ENCODE assay signal across 1 cellular context in genomic region chr22:22784249-22785039, GRCh38.
TF ChIP-seq lines count a peak whose summit lies in the region.

No MANE protein-coding gene starts in this region.

TF ChIP-seq in WTC11, 78 proteins besides CTCF, POLR2A, EP300 and RAD21 (continued from another document):
- TF ChIP-seq, protein P1, sequence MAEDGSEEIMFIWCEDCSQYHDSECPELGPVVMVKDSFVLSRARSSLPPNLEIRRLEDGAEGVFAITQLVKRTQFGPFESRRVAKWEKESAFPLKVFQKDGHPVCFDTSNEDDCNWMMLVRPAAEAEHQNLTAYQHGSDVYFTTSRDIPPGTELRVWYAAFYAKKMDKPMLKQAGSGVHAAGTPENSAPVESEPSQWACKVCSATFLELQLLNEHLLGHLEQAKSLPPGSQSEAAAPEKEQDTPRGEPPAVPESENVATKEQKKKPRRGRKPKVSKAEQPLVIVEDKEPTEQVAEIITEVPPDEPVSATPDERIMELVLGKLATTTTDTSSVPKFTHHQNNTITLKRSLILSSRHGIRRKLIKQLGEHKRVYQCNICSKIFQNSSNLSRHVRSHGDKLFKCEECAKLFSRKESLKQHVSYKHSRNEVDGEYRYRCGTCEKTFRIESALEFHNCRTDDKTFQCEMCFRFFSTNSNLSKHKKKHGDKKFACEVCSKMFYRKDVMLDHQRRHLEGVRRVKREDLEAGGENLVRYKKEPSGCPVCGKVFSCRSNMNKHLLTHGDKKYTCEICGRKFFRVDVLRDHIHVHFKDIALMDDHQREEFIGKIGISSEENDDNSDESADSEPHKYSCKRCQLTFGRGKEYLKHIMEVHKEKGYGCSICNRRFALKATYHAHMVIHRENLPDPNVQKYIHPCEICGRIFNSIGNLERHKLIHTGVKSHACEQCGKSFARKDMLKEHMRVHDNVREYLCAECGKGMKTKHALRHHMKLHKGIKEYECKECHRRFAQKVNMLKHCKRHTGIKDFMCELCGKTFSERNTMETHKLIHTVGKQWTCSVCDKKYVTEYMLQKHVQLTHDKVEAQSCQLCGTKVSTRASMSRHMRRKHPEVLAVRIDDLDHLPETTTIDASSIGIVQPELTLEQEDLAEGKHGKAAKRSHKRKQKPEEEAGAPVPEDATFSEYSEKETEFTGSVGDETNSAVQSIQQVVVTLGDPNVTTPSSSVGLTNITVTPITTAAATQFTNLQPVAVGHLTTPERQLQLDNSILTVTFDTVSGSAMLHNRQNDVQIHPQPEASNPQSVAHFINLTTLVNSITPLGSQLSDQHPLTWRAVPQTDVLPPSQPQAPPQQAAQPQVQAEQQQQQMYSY (CRISPR knock-in tag; IDR thresholded peaks at IDR 0.05): no peak
- TF ChIP-seq MLX (CRISPR knock-in tag; IDR thresholded peaks at IDR 0.05) (no peak), SOX15 (CRISPR knock-in tag; IDR thresholded peaks at IDR 0.05) (no peak), IRF2 (CRISPR knock-in tag; IDR thresholded peaks at IDR 0.05; ENCODE audit: borderline replicate concordance, low read depth) (no peak), ZNF512 (CRISPR knock-in tag; IDR thresholded peaks at IDR 0.05; ENCODE audit: borderline replicate concordance) (no peak), ZNF232 (CRISPR knock-in tag; IDR thresholded peaks at IDR 0.05) (no peak), ZNF671 (CRISPR knock-in tag; IDR thresholded peaks at IDR 0.05) (no peak), HMGXB4 (CRISPR knock-in tag; IDR thresholded peaks at IDR 0.05) (no peak), JAZF1 (CRISPR knock-in tag; IDR thresholded peaks at IDR 0.05) (no peak), ZNF263 (CRISPR knock-in tag; IDR thresholded peaks at IDR 0.05; ENCODE audit: low read depth) (no peak), TCF7 (CRISPR knock-in tag; IDR thresholded peaks at IDR 0.05; ENCODE audit: low read depth) (no peak)
TF ChIP-seq in WTC11: peak in this region for 0.
